In genomic region chr3:40192628-40193027, GRCh38 we compare ENCODE assay signal across 15 cellular contexts.
"Had no signal": no experiment of that assay in that cellular context is flagged by ENCODE, and none has a peak within 500 bp of the region (broad histone marks: within the 10 kb centered on the region; RNA-seq: fewer than 3 reads in every experiment).

No MANE protein-coding gene starts in this region.

- H3K27ac ChIP-seq: adrenal gland, transverse colon, VCaP had no signal

- H3K27ac Mint-ChIP-seq: activated CD4-positive, alpha-beta memory T cell treated with anti-CD3 and anti-CD28 coated beads, Interleukin-2, amount 10 ng/mL, durations not matched to agents 7 days and 5 days; activated naive CD4-positive, alpha-beta T cell treated with anti-CD3 and anti-CD28 coated beads, Interleukin-2, amount 50 U/mL, for 24 hours; immature natural killer cell; natural killer cell treated with Interleukin-12 subunit alpha and Interleukin-12 subunit beta and Interleukin-15 and Interleukin-18, amount 100 ng/mL, for 72 hours; progenitor cell of endocrine pancreas had no signal

- H3K9me3 Mint-ChIP-seq: activated CD4-positive, alpha-beta memory T cell treated with anti-CD3 and anti-CD28 coated beads, Interleukin-2, amount 10 ng/mL, durations not matched to agents 7 days and 5 days; activated naive CD4-positive, alpha-beta T cell treated with anti-CD3 and anti-CD28 coated beads, Interleukin-2, amount 50 U/mL, for 24 hours; immature natural killer cell; natural killer cell treated with Interleukin-12 subunit alpha and Interleukin-12 subunit beta and Interleukin-15 and Interleukin-18, amount 100 ng/mL, for 72 hours had no signal

- H3K27me3 ChIP-seq: adrenal gland, transverse colon had no signal

- H3K27me3 Mint-ChIP-seq: activated naive CD4-positive, alpha-beta T cell treated with anti-CD3 and anti-CD28 coated beads, Interleukin-2, amount 50 U/mL, for 24 hours; progenitor cell of endocrine pancreas had no signal

- H3K4me3 ChIP-seq: adrenal gland, transverse colon had no signal

- H3K4me1 Mint-ChIP-seq: activated CD4-positive, alpha-beta memory T cell treated with anti-CD3 and anti-CD28 coated beads, Interleukin-2, amount 10 ng/mL, durations not matched to agents 7 days and 5 days; activated naive CD4-positive, alpha-beta T cell treated with anti-CD3 and anti-CD28 coated beads, Interleukin-2, amount 50 U/mL, for 24 hours; immature natural killer cell had no signal

- H3K4me3 Mint-ChIP-seq: activated CD4-positive, alpha-beta memory T cell treated with anti-CD3 and anti-CD28 coated beads, Interleukin-2, amount 10 ng/mL, durations not matched to agents 7 days and 5 days; activated naive CD4-positive, alpha-beta T cell treated with anti-CD3 and anti-CD28 coated beads, Interleukin-2, amount 50 U/mL, for 24 hours; immature natural killer cell; natural killer cell treated with Interleukin-12 subunit alpha and Interleukin-12 subunit beta and Interleukin-15 and Interleukin-18, amount 100 ng/mL, for 72 hours had no signal

- H3K36me3 Mint-ChIP-seq: activated naive CD4-positive, alpha-beta T cell treated with anti-CD3 and anti-CD28 coated beads, Interleukin-2, amount 50 U/mL, for 24 hours; natural killer cell treated with Interleukin-12 subunit alpha and Interleukin-12 subunit beta and Interleukin-15 and Interleukin-18, amount 100 ng/mL, for 72 hours had no signal

- H3K36me3 ChIP-seq: adrenal gland, transverse colon had no signal

- H3K9me3 ChIP-seq: adrenal gland, transverse colon had no signal

- FAIRE-seq: endometrium, small intestine had no signal

- ATAC-seq: stimulated activated naive CD8-positive, alpha-beta T cell treated with anti-CD3 and anti-CD28 coated beads, Interleukin-15, Interleukin-2, amounts not matched to agents 100 U/mL and 50 U/mL, for 24 hours had no signal

- DNase-seq: activated CD4-positive, alpha-beta memory T cell treated with anti-CD3 and anti-CD28 coated beads, Interleukin-2, amount 10 ng/mL, durations not matched to agents 7 days and 5 days; occipital lobe; right cardiac atrium; stimulated activated CD4-positive, alpha-beta T cell treated with anti-CD3 and anti-CD28 coated beads, Interleukin-4, amount 100 ng/mL, for 4 hours; stimulated activated naive CD8-positive, alpha-beta T cell treated with anti-CD3 and anti-CD28 coated beads, Interleukin-15, Interleukin-2, amounts not matched to agents 100 U/mL and 50 U/mL, for 24 hours; T1000 had no signal

- H3K4me1 ChIP-seq: adrenal gland, transverse colon had no signal
